In the genomic region with DNA sequence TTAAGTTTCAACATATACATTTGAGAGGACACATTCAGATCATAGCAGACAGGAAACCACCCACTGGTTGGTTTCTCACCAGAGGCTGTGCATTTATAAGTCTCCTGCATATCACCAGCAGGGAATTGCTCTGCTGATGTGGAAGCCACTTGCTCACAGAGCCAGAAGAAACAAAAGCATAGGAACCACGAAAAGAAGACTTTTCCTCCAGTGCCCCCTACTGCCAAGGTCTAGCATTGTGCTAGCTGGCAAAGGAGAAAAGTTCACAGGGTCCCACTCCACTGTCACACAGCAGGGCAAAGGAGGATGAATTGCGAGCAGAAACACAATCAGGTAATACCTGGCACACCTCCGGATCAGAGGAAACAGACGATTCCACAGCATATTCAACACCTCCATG, we compare ENCODE assay signal across 1 cellular context.
TF ChIP-seq lines count a peak whose summit lies in the region.

No MANE protein-coding gene starts in this region.

TF ChIP-seq in K562, 482 proteins besides CTCF, POLR2A, EP300 and RAD21:
- TF ChIP-seq ZNF184 (CRISPR knock-in tag; IDR thresholded peaks at IDR 0.05) (no peak), EGR1 (conservative IDR thresholded peaks at IDR 0.05) (no peak), MEF2A (IDR thresholded peaks at IDR 0.05; ENCODE audit: control insufficient read depth, low read depth, low read length) (no peak), KAT2B (IDR thresholded peaks at IDR 0.05; ENCODE audit: low read depth, low read length) (no peak), SNRNP70 (optimal IDR thresholded peaks at IDR 0.05; ENCODE audit: low read depth, low read length) (no peak), FUS (optimal IDR thresholded peaks at IDR 0.05; ENCODE audit: low read depth, low read length) (no peak), EHMT2 (IDR thresholded peaks at IDR 0.05) (no peak)
- TF ChIP-seq, protein P1, sequence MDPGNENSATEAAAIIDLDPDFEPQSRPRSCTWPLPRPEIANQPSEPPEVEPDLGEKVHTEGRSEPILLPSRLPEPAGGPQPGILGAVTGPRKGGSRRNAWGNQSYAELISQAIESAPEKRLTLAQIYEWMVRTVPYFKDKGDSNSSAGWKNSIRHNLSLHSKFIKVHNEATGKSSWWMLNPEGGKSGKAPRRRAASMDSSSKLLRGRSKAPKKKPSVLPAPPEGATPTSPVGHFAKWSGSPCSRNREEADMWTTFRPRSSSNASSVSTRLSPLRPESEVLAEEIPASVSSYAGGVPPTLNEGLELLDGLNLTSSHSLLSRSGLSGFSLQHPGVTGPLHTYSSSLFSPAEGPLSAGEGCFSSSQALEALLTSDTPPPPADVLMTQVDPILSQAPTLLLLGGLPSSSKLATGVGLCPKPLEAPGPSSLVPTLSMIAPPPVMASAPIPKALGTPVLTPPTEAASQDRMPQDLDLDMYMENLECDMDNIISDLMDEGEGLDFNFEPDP (CRISPR knock-in tag; IDR thresholded peaks at IDR 0.05), result no peak
- TF ChIP-seq, protein P2, sequence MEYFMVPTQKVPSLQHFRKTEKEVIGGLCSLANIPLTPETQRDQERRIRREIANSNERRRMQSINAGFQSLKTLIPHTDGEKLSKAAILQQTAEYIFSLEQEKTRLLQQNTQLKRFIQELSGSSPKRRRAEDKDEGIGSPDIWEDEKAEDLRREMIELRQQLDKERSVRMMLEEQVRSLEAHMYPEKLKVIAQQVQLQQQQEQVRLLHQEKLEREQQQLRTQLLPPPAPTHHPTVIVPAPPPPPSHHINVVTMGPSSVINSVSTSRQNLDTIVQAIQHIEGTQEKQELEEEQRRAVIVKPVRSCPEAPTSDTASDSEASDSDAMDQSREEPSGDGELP (CRISPR knock-in tag; IDR thresholded peaks at IDR 0.05; ENCODE audit: borderline replicate concordance), result no peak
